9 cellular contexts compared by ENCODE assay signal in the genomic region with DNA sequence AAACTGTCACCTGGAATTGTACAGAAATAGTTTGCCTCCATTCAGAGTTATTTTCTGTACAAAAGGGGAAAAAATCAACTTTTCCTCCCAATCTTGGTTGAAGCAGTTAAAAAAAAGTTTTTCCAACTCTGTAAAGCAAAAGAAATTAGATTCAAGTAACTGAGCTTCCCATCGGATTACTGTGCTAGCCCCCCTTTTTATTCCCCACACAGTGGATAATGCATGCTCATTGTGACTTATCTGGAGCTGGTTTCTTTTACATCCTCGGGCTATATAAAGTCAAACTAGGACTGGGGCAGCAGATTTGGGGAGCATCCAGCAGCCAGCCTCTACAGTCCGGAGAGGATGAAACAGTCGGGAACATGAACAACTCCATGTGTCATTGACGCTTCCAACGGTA. TPM values are rescaled to one million over a fixed set of nuclear protein-coding genes. Genes with fewer than 3 reads are reported as not detected.
"Had no signal": no experiment of that assay in that cellular context is flagged by ENCODE, and none has a peak within 500 bp of the region (broad histone marks: within the 10 kb centered on the region; RNA-seq: fewer than 3 reads in every experiment).

A gene (plus strand): TSS at position 301 of the 400 bp plus-strand sequence. CDS start 335 bp downstream, outside the sequence.

- ATAC-seq: GM12878 had no signal

- FAIRE-seq: G401.6, GM12878, GM12891, GM12892, GM18507, GM19239 had no signal

- DNase-seq: GDM1, GF-D8 had no signal

- H3K4me3 ChIP-seq: GM12878 had no signal

RNA-seq across cellular contexts. Expression of the gene that starts here (rescaled TPM):
- total RNA-seq: G401, GM12878 had no signal
- polyA plus RNA-seq: GM12878 had no signal
